9 cellular contexts compared by ENCODE assay signal in genomic region chr5:126988021-126988569, GRCh38. TPM values are rescaled to one million over a fixed set of nuclear protein-coding genes. Genes with fewer than 3 reads are reported as not detected.
DNase-seq lines count a peak whose midpoint lies in the region; ATAC-seq and TF ChIP-seq lines count a peak whose summit lies in the region.
"Had no signal": no experiment of that assay in that cellular context is flagged by ENCODE, and none has a peak within 500 bp of the region (broad histone marks: within the 10 kb centered on the region; RNA-seq: fewer than 3 reads in every experiment).

No MANE protein-coding gene starts in this region.

- peaks cover 2% of the 10 kb centered on the region for H3K9me3 Mint-ChIP-seq in stimulated activated memory B cell treated with anti-CD40 and anti-IgM and Interleukin-4, amounts not matched to agents 10 μg/mL and 1 μg/mL and 100 μg/mL, for 72 hours

- intact Hi-C loops in stomach (cut with DNase I; ENCODE audit: low total_unique reads): no loop called here

- H3K36me3 ChIP-seq in stomach: no peaks in the 10 kb centered on the region
- H3K36me3 ChIP-seq: adrenal gland had no signal

- H3K9me3 ChIP-seq in stomach: no peaks in the 10 kb centered on the region
- H3K9me3 ChIP-seq: adrenal gland had no signal

- TF ChIP-seq CTCF in stomach (IDR thresholded peaks at IDR 0.05): no peak

- peak overlapping the region; percentile 67 for H3K4me3 Mint-ChIP-seq in stimulated activated memory B cell treated with anti-CD40 and anti-IgM and Interleukin-4, amounts not matched to agents 10 μg/mL and 1 μg/mL and 100 μg/mL, for 72 hours

- no peaks in the 10 kb centered on the region for H3K27me3 Mint-ChIP-seq in stimulated activated memory B cell treated with anti-CD40 and anti-IgM and Interleukin-4, amounts not matched to agents 10 μg/mL and 1 μg/mL and 100 μg/mL, for 72 hours

- H3K4me3 ChIP-seq in stomach: no peak overlapping the region
- H3K4me3 ChIP-seq: adrenal gland had no signal

- peak overlapping the region; percentile 85 for H3K27ac Mint-ChIP-seq in stimulated activated memory B cell treated with anti-CD40 and anti-IgM and Interleukin-4, amounts not matched to agents 10 μg/mL and 1 μg/mL and 100 μg/mL, for 72 hours

- no peak for TF ChIP-seq POLR2A in stomach (IDR thresholded peaks at IDR 0.05)

- no peak for TF ChIP-seq EP300 in stomach (IDR thresholded peaks at IDR 0.05)

- no peak overlapping the region for H3K27ac ChIP-seq in stomach
- H3K27ac ChIP-seq: adrenal gland had no signal

- H3K27me3 ChIP-seq in stomach: no peaks in the 10 kb centered on the region
- H3K27me3 ChIP-seq: adrenal gland had no signal

- WGBS in stomach, 5 donors: 71 to 88% (median 80%) methylated on average over 3 of the region's 3 CpGs

- peaks cover 61% of the 10 kb centered on the region for H3K4me1 Mint-ChIP-seq in stimulated activated memory B cell treated with anti-CD40 and anti-IgM and Interleukin-4, amounts not matched to agents 10 μg/mL and 1 μg/mL and 100 μg/mL, for 72 hours

- H3K4me1 ChIP-seq in stomach: peaks cover 0 to 3% (median 0%) of the 10 kb centered on the region in 4 donors
- H3K4me1 ChIP-seq: adrenal gland had no signal

- H3K36me3 Mint-ChIP-seq in stimulated activated memory B cell treated with anti-CD40 and anti-IgM and Interleukin-4, amounts not matched to agents 10 μg/mL and 1 μg/mL and 100 μg/mL, for 72 hours: peaks cover 14% of the 10 kb centered on the region

- peak; percentile 59 for DNase-seq in activated CD8-positive, alpha-beta memory T cell treated with anti-CD3 and anti-CD28 coated beads for 24 hours
- DNase-seq in activated CD8-positive, alpha-beta memory T cell treated with anti-CD3 and anti-CD28 coated beads, Interleukin-2, amount 50 U/mL, for 48 hours: no peak
- peak; percentile 32 to 41 for DNase-seq in activated T-cell treated with anti-CD3 and anti-CD28 coated beads, Interleukin-2, amount 50 U/mL, for 48 hours
- DNase-seq in GF-D8 (lab: John Stamatoyannopoulos, UW) (no peak), stomach (no peak), NCI-H2196 treated with DMSO at 0.1 percent for 48 hours (lab: John Stamatoyannopoulos, UW; ENCODE audit: unreplicated experiment) (no peak)
- DNase-seq: adrenal gland had no signal

- peak; percentile 93 for ATAC-seq in HG03095 (IDR thresholded peaks at IDR 0.05; ENCODE audit: unreplicated experiment)
- peak; percentile 95 for ATAC-seq in stimulated activated memory B cell treated with anti-CD40 and anti-IgM and Interleukin-4, amounts not matched to agents 10 μg/mL and 1 μg/mL and 100 μg/mL, for 72 hours

RNA-seq across cellular contexts. Expression of gene MARCHF3, which starts 42.3 kb away (rescaled TPM):
- total RNA-seq in stomach: 10 to 100 TPM in 1 of 5 donors, 1 to 10 TPM in 3, not detected in 1; 2.6 to 11.9 (median 4.3) TPM
- polyA plus RNA-seq in stomach: 1 to 10 TPM; 1.1 to 2.2 (median 1.3) TPM

Comparison
In these comparisons a context has a peak if more than half of its experiments do, and no peak if none do; other contexts are left out.
1. DNase-seq: peak in activated CD8-positive, alpha-beta memory T cell treated with anti-CD3 and anti-CD28 coated beads for 24 hours (single experiment) and activated T-cell treated with anti-CD3 and anti-CD28 coated beads, Interleukin-2, amount 50 U/mL, for 48 hours (2 of 2); none in activated CD8-positive, alpha-beta memory T cell treated with anti-CD3 and anti-CD28 coated beads, Interleukin-2, amount 50 U/mL, for 48 hours (single experiment), GF-D8 (single experiment), stomach (single experiment) and NCI-H2196 treated with DMSO at 0.1 percent for 48 hours (single experiment).